ENCODE assay signal across 29 cellular contexts in the genomic region with DNA sequence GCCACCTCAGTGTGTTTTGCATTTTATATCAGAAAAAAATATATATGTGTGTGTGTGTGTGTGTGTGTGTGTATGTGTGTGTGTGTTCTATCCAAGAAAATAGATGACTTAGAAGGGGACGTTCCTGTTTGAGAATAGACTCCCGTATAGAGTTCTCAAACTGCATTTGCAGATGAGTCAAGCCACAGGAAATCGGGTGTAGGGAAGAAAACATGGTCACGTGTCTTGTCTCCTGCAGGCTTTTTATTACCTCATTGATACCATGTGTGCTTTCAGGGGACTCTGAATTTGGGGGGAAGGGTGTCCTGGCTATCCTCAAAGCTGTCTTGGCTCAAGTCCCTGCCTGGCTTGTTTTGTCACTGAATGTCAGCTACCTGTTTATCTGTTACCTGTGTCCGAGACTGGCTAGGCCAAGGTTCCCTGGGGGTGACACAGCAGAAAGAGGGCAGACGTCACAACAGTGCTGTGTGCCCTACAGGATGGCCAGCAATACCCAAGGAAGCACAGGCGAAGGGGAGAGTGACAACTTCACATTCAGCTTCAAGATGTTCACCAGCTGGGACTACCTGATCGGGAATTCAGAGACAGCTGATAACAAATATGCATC. TPM values are rescaled to one million over a fixed set of nuclear protein-coding genes. Genes with fewer than 3 reads are reported as not detected.
DNase-seq lines count a peak whose midpoint lies in the region; ATAC-seq and TF ChIP-seq lines count a peak whose summit lies in the region.
"Had no signal": no experiment of that assay in that cellular context is flagged by ENCODE, and none has a peak within 500 bp of the region (broad histone marks: within the 10 kb centered on the region; RNA-seq: fewer than 3 reads in every experiment).

No MANE protein-coding gene starts in this region.

- H3K4me3 Mint-ChIP-seq in HFFc6 (no peak overlapping the region), neural progenitor cell (no peak overlapping the region), mesothelial cell of epicardium (no peak overlapping the region)
- H3K4me3 Mint-ChIP-seq in CD4-positive, alpha-beta T cell: no peak overlapping the region
- H3K4me3 Mint-ChIP-seq: activated CD8-positive, alpha-beta T cell treated with anti-CD3 and anti-CD28 coated beads, Interleukin-2, amount 10 ng/mL, durations not matched to agents 7 days and 5 days; activated naive CD8-positive, alpha-beta T cell treated with anti-CD3 and anti-CD28 coated beads for 36 hours; central memory CD8-positive, alpha-beta T cell; naive thymus-derived CD8-positive, alpha-beta T cell; stimulated activated naive B cell treated with anti-CD40 and anti-IgM and Interleukin-4, amounts not matched to agents 10 μg/mL and 1 μg/mL and 100 μg/mL, for 72 hours; T-cell had no signal

- ATAC-seq in CD4-positive, alpha-beta T cell (ENCODE audit: poor library complexity): no peak
- ATAC-seq: activated CD4-positive, CD25-positive, alpha-beta regulatory T cell treated with anti-CD3 and anti-CD28 coated beads, Interleukin-2, amount 50 U/mL, for 24 hours; activated CD8-positive, alpha-beta T cell treated with anti-CD3 and anti-CD28 coated beads, Interleukin-2, amount 10 ng/mL, durations not matched to agents 7 days and 5 days; left lobe of liver; naive thymus-derived CD8-positive, alpha-beta T cell; stimulated activated naive B cell treated with anti-CD40 and anti-IgM and Interleukin-4, amounts not matched to agents 10 μg/mL and 1 μg/mL and 100 μg/mL, for 72 hours; T-cell had no signal

- no peaks in the 10 kb centered on the region for H3K36me3 ChIP-seq in neural progenitor cell
- H3K36me3 ChIP-seq: ascending aorta had no signal

- peak; percentile 41 for DNase-seq in Daoy (ENCODE audit: low read depth)
- DNase-seq in HFFc6: peak; percentile 9
- peak; percentile 28 for DNase-seq in RPMI7951 (ENCODE audit: low read depth)
- peak; percentile 29 for DNase-seq in fibroblast of pulmonary artery (ENCODE audit: low read depth)
- no peak for DNase-seq in neural progenitor cell (ENCODE audit: low spot score)
- DNase-seq in NCI-H446 treated with DMSO at 0.1 percent for 48 hours (lab: John Stamatoyannopoulos, UW): no peak
- no peak for DNase-seq in CD4-positive, alpha-beta T cell
- no peak for DNase-seq in mesothelial cell of epicardium (ENCODE audit: low spot score in 2 of 2, unreplicated experiment in 2 of 2)
- DNase-seq: activated CD8-positive, alpha-beta T cell treated with anti-CD3 and anti-CD28 coated beads, Interleukin-2, amount 10 ng/mL, durations not matched to agents 7 days and 5 days; activated effector memory CD4-positive, alpha-beta T cell treated with Interleukin-2 at 50 U/mL for 16 hours; activated naive CD8-positive, alpha-beta T cell treated with anti-CD3 and anti-CD28 coated beads for 36 hours; activated T-cell treated with anti-CD3 and anti-CD28 coated beads for 4 hours; foreskin melanocyte; naive thymus-derived CD8-positive, alpha-beta T cell; NCI-H1092 treated with DMSO at 0.1 percent for 48 hours; NCI-H2081 treated with DMSO at 0.1 percent for 48 hours; NCI-H446; OCI-M1; retina; Right ventricle myocardium superior; stimulated activated CD4-positive, alpha-beta T cell treated with anti-CD3 and anti-CD28 coated beads, Interleukin-4, amount 100 ng/mL, for 1 hour; stimulated activated naive B cell treated with anti-CD40 and anti-IgM and Interleukin-4, amounts not matched to agents 10 μg/mL and 1 μg/mL and 100 μg/mL, for 72 hours; T-cell; testis had no signal

- no peaks in the 10 kb centered on the region for H3K9me3 Mint-ChIP-seq in HFFc6
- H3K9me3 Mint-ChIP-seq in neural progenitor cell: no peaks in the 10 kb centered on the region
- no peaks in the 10 kb centered on the region for H3K9me3 Mint-ChIP-seq in CD4-positive, alpha-beta T cell
- H3K9me3 Mint-ChIP-seq in mesothelial cell of epicardium: no peaks in the 10 kb centered on the region
- H3K9me3 Mint-ChIP-seq: activated naive CD8-positive, alpha-beta T cell treated with anti-CD3 and anti-CD28 coated beads for 36 hours; central memory CD8-positive, alpha-beta T cell; naive thymus-derived CD8-positive, alpha-beta T cell; T-cell had no signal

- H3K4me1 Mint-ChIP-seq in HFFc6 (ENCODE audit: low read depth) (peaks cover 7% of the 10 kb centered on the region; the same call in 1 of the 2 replicates), neural progenitor cell (peaks cover 6% of the 10 kb centered on the region), mesothelial cell of epicardium (peaks cover 3% of the 10 kb centered on the region)
- no peaks in the 10 kb centered on the region for H3K4me1 Mint-ChIP-seq in CD4-positive, alpha-beta T cell (ENCODE audit: low read depth)
- H3K4me1 Mint-ChIP-seq: activated naive CD8-positive, alpha-beta T cell treated with anti-CD3 and anti-CD28 coated beads for 36 hours; central memory CD8-positive, alpha-beta T cell; naive thymus-derived CD8-positive, alpha-beta T cell; stimulated activated naive B cell treated with anti-CD40 and anti-IgM and Interleukin-4, amounts not matched to agents 10 μg/mL and 1 μg/mL and 100 μg/mL, for 72 hours; T-cell had no signal

- POLR2A ChIA-PET in CD4-positive, alpha-beta T cell (lab: Charles Lee): no interaction called here

- no peaks in the 10 kb centered on the region for H3K36me3 Mint-ChIP-seq in HFFc6 (ENCODE audit: low read depth)
- no peaks in the 10 kb centered on the region for H3K36me3 Mint-ChIP-seq in neural progenitor cell
- H3K36me3 Mint-ChIP-seq in CD4-positive, alpha-beta T cell (ENCODE audit: low read depth): no peaks in the 10 kb centered on the region
- no peaks in the 10 kb centered on the region for H3K36me3 Mint-ChIP-seq in mesothelial cell of epicardium
- H3K36me3 Mint-ChIP-seq: activated naive CD8-positive, alpha-beta T cell treated with anti-CD3 and anti-CD28 coated beads for 36 hours; naive thymus-derived CD8-positive, alpha-beta T cell; T-cell had no signal

- H3K27me3 Mint-ChIP-seq in HFFc6 (ENCODE audit: insufficient read depth): peaks cover 29% of the 10 kb centered on the region
- peaks cover 6% of the 10 kb centered on the region for H3K27me3 Mint-ChIP-seq in neural progenitor cell (ENCODE audit: insufficient read depth, low read depth)
- H3K27me3 Mint-ChIP-seq in CD4-positive, alpha-beta T cell: peaks cover 40% of the 10 kb centered on the region
- H3K27me3 Mint-ChIP-seq in mesothelial cell of epicardium (ENCODE audit: low read depth): peaks cover 31% of the 10 kb centered on the region

- intact Hi-C loops in CD4-positive, alpha-beta T cell (cut with DNase I, micrococcal nuclease): no loop called here

- no peak for TF ChIP-seq CTCF in HFFc6 (IDR thresholded peaks at IDR 0.05)
- no peak for TF ChIP-seq CTCF in fibroblast of pulmonary artery (IDR thresholded peaks at IDR 0.05; ENCODE audit: low read length, missing control alignments)
- TF ChIP-seq CTCF in neural progenitor cell (IDR thresholded peaks at IDR 0.05): no peak
- no peak for TF ChIP-seq CTCF in CD4-positive, alpha-beta T cell (IDR thresholded peaks at IDR 0.05)
- no peak for TF ChIP-seq CTCF in mesothelial cell of epicardium (IDR thresholded peaks at IDR 0.05; ENCODE audit: unreplicated experiment)

- CTCF ChIA-PET in CD4-positive, alpha-beta T cell (lab: Charles Lee): no interaction called here

- no peak overlapping the region for H3K27ac Mint-ChIP-seq in HFFc6
- no peak overlapping the region for H3K27ac Mint-ChIP-seq in neural progenitor cell
- no peak overlapping the region for H3K27ac Mint-ChIP-seq in CD4-positive, alpha-beta T cell
- H3K27ac Mint-ChIP-seq in mesothelial cell of epicardium: no peak overlapping the region
- H3K27ac Mint-ChIP-seq: activated CD8-positive, alpha-beta T cell treated with anti-CD3 and anti-CD28 coated beads, Interleukin-2, amount 10 ng/mL, durations not matched to agents 7 days and 5 days; activated naive CD8-positive, alpha-beta T cell treated with anti-CD3 and anti-CD28 coated beads for 36 hours; naive thymus-derived CD8-positive, alpha-beta T cell; stimulated activated naive B cell treated with anti-CD40 and anti-IgM and Interleukin-4, amounts not matched to agents 10 μg/mL and 1 μg/mL and 100 μg/mL, for 72 hours; T-cell had no signal

- H3K79me2 ChIP-seq in neural progenitor cell (ENCODE audit: low read depth): no peaks in the 10 kb centered on the region

- H3K9ac ChIP-seq in neural progenitor cell: no peak overlapping the region

- H3K4me2 ChIP-seq in neural progenitor cell: no peak overlapping the region

- H3K4me3 ChIP-seq in fibroblast of pulmonary artery (replicated peaks; ENCODE audit: low read depth, low read length) (no peak overlapping the region), neural progenitor cell (no peak overlapping the region)
- H3K4me3 ChIP-seq: ascending aorta, testis had no signal

- no peaks in the 10 kb centered on the region for H4K20me1 ChIP-seq in neural progenitor cell (ENCODE audit: low read depth)

- H3K27me3 ChIP-seq in neural progenitor cell: no peaks in the 10 kb centered on the region
- no peaks in the 10 kb centered on the region for H3K27me3 ChIP-seq in CD4-positive, alpha-beta T cell (ENCODE audit: control insufficient read depth, insufficient read depth, low read length)
- H3K27me3 ChIP-seq: ascending aorta, testis had no signal

- peaks cover 4% of the 10 kb centered on the region for H3K4me1 ChIP-seq in neural progenitor cell
- H3K4me1 ChIP-seq: ascending aorta, testis had no signal

- H3K9me3 ChIP-seq in neural progenitor cell (ENCODE audit: low read depth): no peaks in the 10 kb centered on the region
- H3K9me3 ChIP-seq in CD4-positive, alpha-beta T cell (ENCODE audit: control insufficient read depth, low read length): no peaks in the 10 kb centered on the region
- H3K9me3 ChIP-seq: ascending aorta, testis had no signal

- H2AFZ ChIP-seq in neural progenitor cell (replicated peaks): no peak overlapping the region

- no peaks in the 10 kb centered on the region for H3F3A ChIP-seq in neural progenitor cell (ENCODE audit: low read depth)

- H3K27ac ChIP-seq in neural progenitor cell: no peak overlapping the region
- no peak overlapping the region for H3K27ac ChIP-seq in CD4-positive, alpha-beta T cell (ENCODE audit: low read depth, low read length)
- H3K27ac ChIP-seq: ascending aorta, C4-2B, testis had no signal

RNA-seq across cellular contexts. Expression of a gene that starts 55.7 kb away (rescaled TPM):
- 340 and 360 TPM in 2 replicates for total RNA-seq in Daoy (2014; rRNA removed; shearing (Covaris generic))
- total RNA-seq in HFFc6 (2021; fragmentation: NEBNext Ultra II Directional; extraction: Animal tissue kit (Norgen Biotek cat#: 25700)): 100 to 1,000 TPM; 151 to 222 (median 165) TPM
- 224 and 268 TPM in 2 replicates for total RNA-seq in RPMI7951 (2014; rRNA removed; shearing (Covaris generic))
- 246 and 288 TPM in 2 replicates for total RNA-seq in neural progenitor cell (ENCODE audit: low replicate concordance)
- total RNA-seq in CD4-positive, alpha-beta T cell: 100 to 1,000 TPM; 261 to 262 TPM
- total RNA-seq in mesothelial cell of epicardium: 258 to 275 TPM (median 267 TPM) in 3 replicates

Comparison
In these comparisons a context has a peak if more than half of its experiments do, and no peak if none do; other contexts are left out.
1. DNase-seq: peak in Daoy (single experiment), HFFc6 (single experiment), RPMI7951 (single experiment) and fibroblast of pulmonary artery (single experiment); none in neural progenitor cell (single experiment), NCI-H446 treated with DMSO at 0.1 percent for 48 hours (single experiment), CD4-positive, alpha-beta T cell (0 of 10) and mesothelial cell of epicardium (0 of 2).